7 cellular contexts compared by ENCODE assay signal in the genomic region with DNA sequence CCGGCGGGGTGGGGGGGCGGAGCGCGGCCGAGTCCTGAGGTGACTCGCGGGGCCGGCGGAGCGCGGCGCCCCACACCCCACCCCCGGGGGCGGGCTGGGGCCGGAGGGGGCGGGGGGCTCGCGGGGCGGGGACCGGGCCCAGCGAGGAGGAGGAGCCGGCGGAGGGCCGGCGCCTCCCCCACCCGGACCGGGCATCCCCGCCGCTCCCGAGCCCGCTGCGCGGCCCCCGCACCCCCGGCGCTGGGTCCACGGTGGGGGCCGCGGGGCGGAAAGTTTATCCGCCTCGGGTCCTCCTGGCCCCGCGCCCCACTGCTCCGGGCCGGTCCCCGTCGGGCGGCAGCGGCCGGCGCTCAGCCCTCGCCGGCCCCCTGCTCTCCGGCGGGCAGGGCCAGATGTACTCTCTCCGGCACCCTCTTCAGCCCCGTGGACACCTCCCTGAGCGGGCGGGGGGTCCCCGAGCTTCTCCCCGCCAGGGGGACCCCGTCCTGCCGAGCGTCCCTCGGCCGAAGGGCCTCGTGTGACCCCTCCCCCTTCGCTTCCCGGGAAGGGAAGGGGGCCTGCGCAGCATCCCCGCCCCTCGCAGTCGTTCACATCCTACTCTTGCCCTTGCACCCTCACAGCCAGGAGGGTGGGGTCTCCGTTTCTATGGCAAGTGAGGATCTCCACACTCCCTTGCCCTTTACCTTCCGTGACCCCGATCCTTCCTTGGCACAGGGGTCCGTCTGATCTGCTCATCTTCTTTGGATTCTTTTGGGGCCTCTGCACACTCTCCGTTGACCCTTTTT. TPM values are rescaled to one million over a fixed set of nuclear protein-coding genes. Genes with fewer than 3 reads are reported as not detected.
A peak's percentile ranks its signal among the peaks of the same experiment; 100 is the strongest.
DNase-seq lines count a peak whose midpoint lies in the region; ATAC-seq and TF ChIP-seq lines count a peak whose summit lies in the region.

No MANE protein-coding gene starts in this region.

- no peaks in the 10 kb centered on the region for H3K36me3 ChIP-seq in muscle layer of colon (ENCODE audit: insufficient read depth, low read length)

- H3K36me3 Mint-ChIP-seq in activated CD8-positive, alpha-beta T cell treated with anti-CD3 and anti-CD28 coated beads, Interleukin-2, amount 10 ng/mL, durations not matched to agents 7 days and 5 days (ENCODE audit: low read depth) = peaks cover 18% of the 10 kb centered on the region

- no peaks in the 10 kb centered on the region for H3K9me3 Mint-ChIP-seq in activated CD8-positive, alpha-beta T cell treated with anti-CD3 and anti-CD28 coated beads, Interleukin-2, amount 10 ng/mL, durations not matched to agents 7 days and 5 days (ENCODE audit: insufficient read depth)

- H3K4me3 Mint-ChIP-seq in activated CD8-positive, alpha-beta T cell treated with anti-CD3 and anti-CD28 coated beads, Interleukin-2, amount 10 ng/mL, durations not matched to agents 7 days and 5 days = peak overlapping the region; percentile 82

- peak overlapping the region; percentile 68 for H3K4me3 ChIP-seq in Jurkat, Clone E6-1 (ENCODE audit: low read length)
- H3K4me3 ChIP-seq in epithelial cell of esophagus (ENCODE audit: low read length) (peak overlapping the region; percentile 70), muscle layer of colon (ENCODE audit: low read depth in 1 of 2, low read length in 2 of 2) (peak overlapping the region; percentile 60 to 74)

- TF ChIP-seq CTCF in epithelial cell of esophagus (IDR thresholded peaks at IDR 0.05; ENCODE audit: insufficient read depth, low read depth, low read length, missing control alignments) = no peak

- peaks cover 16% of the 10 kb centered on the region for H3K4me1 ChIP-seq in muscle layer of colon (ENCODE audit: insufficient read depth, low read length)

- H3K27ac ChIP-seq in muscle layer of colon (ENCODE audit: low read depth, low read length) = peak overlapping the region; percentile 88

- no peaks in the 10 kb centered on the region for H3K9me3 ChIP-seq in muscle layer of colon (ENCODE audit: low read length)

- no peaks in the 10 kb centered on the region for H3K27me3 ChIP-seq in muscle layer of colon (ENCODE audit: control insufficient read depth in 1 of 2, insufficient read depth in 2 of 2, low read length in 2 of 2)

- TF ChIP-seq POLR2A in GM18505 (IDR thresholded peaks at IDR 0.05; ENCODE audit: borderline replicate concordance, extremely low read depth, insufficient read depth, insufficient read length) = no peak

- POLR2A ChIA-PET in activated CD8-positive, alpha-beta T cell treated with anti-CD3 and anti-CD28 coated beads, Interleukin-2, amount 10 ng/mL, durations not matched to agents 7 days and 5 days (lab: Charles Lee) = interaction anchor here (2.2 kb wide), 1 partner anchor 12 kb away, joined by 8 read pairs; no protein-coding TSS in a partner anchor

- peak; percentile 9 for ATAC-seq in GM18505 (IDR thresholded peaks at IDR 0.05; ENCODE audit: unreplicated experiment)
- ATAC-seq in activated CD8-positive, alpha-beta T cell treated with anti-CD3 and anti-CD28 coated beads, Interleukin-2, amount 10 ng/mL, durations not matched to agents 7 days and 5 days = no peak
- ATAC-seq in stimulated activated naive CD8-positive, alpha-beta T cell treated with anti-CD3 and anti-CD28 coated beads, Interleukin-15, Interleukin-2, amounts not matched to agents 100 U/mL and 50 U/mL, for 24 hours = peak; percentile 3

- CTCF ChIA-PET in activated CD8-positive, alpha-beta T cell treated with anti-CD3 and anti-CD28 coated beads, Interleukin-2, amount 10 ng/mL, durations not matched to agents 7 days and 5 days (lab: Charles Lee) = interaction anchor here (0.6 to 1.1 kb wide), 3 partner anchors 11 to 177 kb away, joined by 3 read pairs; no protein-coding TSS in a partner anchor

- peaks cover 42% of the 10 kb centered on the region for H3K4me1 Mint-ChIP-seq in activated CD8-positive, alpha-beta T cell treated with anti-CD3 and anti-CD28 coated beads, Interleukin-2, amount 10 ng/mL, durations not matched to agents 7 days and 5 days (ENCODE audit: low read depth)

- peak overlapping the region; percentile 93 for H3K27ac Mint-ChIP-seq in activated CD8-positive, alpha-beta T cell treated with anti-CD3 and anti-CD28 coated beads, Interleukin-2, amount 10 ng/mL, durations not matched to agents 7 days and 5 days

- H3K9ac ChIP-seq in muscle layer of colon (ENCODE audit: low read length) = peak overlapping the region; percentile 64

- no peak for DNase-seq in Jurkat, Clone E6-1 (ENCODE audit: low read depth, low spot score)
- DNase-seq in activated CD8-positive, alpha-beta T cell treated with anti-CD3 and anti-CD28 coated beads, Interleukin-2, amount 10 ng/mL, durations not matched to agents 7 days and 5 days = peak; percentile 43
- peak; percentile 36 for DNase-seq in epithelial cell of esophagus (ENCODE audit: low read depth)
- DNase-seq in stimulated activated naive CD8-positive, alpha-beta T cell treated with anti-CD3 and anti-CD28 coated beads, Interleukin-15, Interleukin-2, amounts not matched to agents 100 U/mL and 50 U/mL, for 24 hours = peak; percentile 62
- no peak for DNase-seq in MV-4-11 (lab: John Stamatoyannopoulos, UW)

- H3K27me3 Mint-ChIP-seq in activated CD8-positive, alpha-beta T cell treated with anti-CD3 and anti-CD28 coated beads, Interleukin-2, amount 10 ng/mL, durations not matched to agents 7 days and 5 days (ENCODE audit: low read depth) = no peaks in the 10 kb centered on the region

RNA-seq across cellular contexts. Expression of a gene that starts 0.7 kb away (rescaled TPM):
- polyA plus RNA-seq in Jurkat, Clone E6-1 (2012; ENCODE audit: insufficient read depth, insufficient read length) = 93.9 TPM
- total RNA-seq in activated CD8-positive, alpha-beta T cell treated with anti-CD3 and anti-CD28 coated beads, Interleukin-2, amount 10 ng/mL, durations not matched to agents 7 days and 5 days = 10 to 100 TPM; 43.3 to 46.0 TPM

Comparison
In these comparisons a context has a peak if more than half of its experiments do, and no peak if none do; other contexts are left out.
1. DNase-seq: peak in activated CD8-positive, alpha-beta T cell treated with anti-CD3 and anti-CD28 coated beads, Interleukin-2, amount 10 ng/mL, durations not matched to agents 7 days and 5 days (single experiment), epithelial cell of esophagus (single experiment) and stimulated activated naive CD8-positive, alpha-beta T cell treated with anti-CD3 and anti-CD28 coated beads, Interleukin-15, Interleukin-2, amounts not matched to agents 100 U/mL and 50 U/mL, for 24 hours (single experiment); none in Jurkat, Clone E6-1 (single experiment) and MV-4-11 (single experiment).
2. Peak in every context shown above with its lines, with median percentiles within 50 percentile points of each other: H3K4me3 ChIP-seq.